Comparison of ENCODE assay signal across 8 cellular contexts in genomic region chr10:62638062-62638477, GRCh38.
A peak's percentile ranks its signal among the peaks of the same experiment; 100 is the strongest.
DNase-seq lines count a peak whose midpoint lies in the region; ATAC-seq and TF ChIP-seq lines count a peak whose summit lies in the region.

No MANE protein-coding gene starts in this region.

- no peaks in the 10 kb centered on the region for H3K27me3 ChIP-seq in brain microvascular endothelial cell (replicated peaks)

- H3K4me3 ChIP-seq in brain microvascular endothelial cell (ENCODE audit: low read depth, low read length) = no peak overlapping the region

- DNase-seq in brain microvascular endothelial cell = peak; percentile 11
- DNase-seq in pons (ENCODE audit: low spot score) = peak; percentile 64
- no peak for DNase-seq in NCI-H1436 (lab: John Stamatoyannopoulos, UW)
- DNase-seq in activated CD4-positive, alpha-beta T cell treated with anti-CD3 and anti-CD28 coated beads for 4 hours = no peak
- DNase-seq in NCI-H748 (lab: John Stamatoyannopoulos, UW; ENCODE audit: unreplicated experiment) = no peak
- DNase-seq in omental fat pad (ENCODE audit: low spot score) = no peak

- no peaks in the 10 kb centered on the region for H3K36me3 ChIP-seq in brain microvascular endothelial cell (replicated peaks)

- peak overlapping the region; percentile 53 for H3K27ac ChIP-seq in brain microvascular endothelial cell

- TF ChIP-seq CTCF in brain microvascular endothelial cell (IDR thresholded peaks at IDR 0.05; ENCODE audit: low read depth, low read length, missing control alignments) (no peak), omental fat pad (IDR thresholded peaks at IDR 0.05) (no peak)

- in situ Hi-C loops in brain microvascular endothelial cell (cut with HindIII; ENCODE audit: low pct_ligation_motif_present, low sequenced_read_pairs) = no loop called here

- peak; percentile 35 for ATAC-seq in GM19372 (IDR thresholded peaks at IDR 0.05; ENCODE audit: low read depth, unreplicated experiment)
- peak; percentile 47 for ATAC-seq in HG03159 (IDR thresholded peaks at IDR 0.05; ENCODE audit: unreplicated experiment)
- ATAC-seq in omental fat pad (ENCODE audit: low FRiP score) = no peak

Comparison
In these comparisons a context has a peak if more than half of its experiments do, and no peak if none do; other contexts are left out.
1. DNase-seq: peak in brain microvascular endothelial cell (single experiment) and pons (single experiment); none in NCI-H1436 (single experiment), activated CD4-positive, alpha-beta T cell treated with anti-CD3 and anti-CD28 coated beads for 4 hours (0 of 2), NCI-H748 (single experiment) and omental fat pad (single experiment).